1 cellular context compared by ENCODE assay signal in the genomic region with DNA sequence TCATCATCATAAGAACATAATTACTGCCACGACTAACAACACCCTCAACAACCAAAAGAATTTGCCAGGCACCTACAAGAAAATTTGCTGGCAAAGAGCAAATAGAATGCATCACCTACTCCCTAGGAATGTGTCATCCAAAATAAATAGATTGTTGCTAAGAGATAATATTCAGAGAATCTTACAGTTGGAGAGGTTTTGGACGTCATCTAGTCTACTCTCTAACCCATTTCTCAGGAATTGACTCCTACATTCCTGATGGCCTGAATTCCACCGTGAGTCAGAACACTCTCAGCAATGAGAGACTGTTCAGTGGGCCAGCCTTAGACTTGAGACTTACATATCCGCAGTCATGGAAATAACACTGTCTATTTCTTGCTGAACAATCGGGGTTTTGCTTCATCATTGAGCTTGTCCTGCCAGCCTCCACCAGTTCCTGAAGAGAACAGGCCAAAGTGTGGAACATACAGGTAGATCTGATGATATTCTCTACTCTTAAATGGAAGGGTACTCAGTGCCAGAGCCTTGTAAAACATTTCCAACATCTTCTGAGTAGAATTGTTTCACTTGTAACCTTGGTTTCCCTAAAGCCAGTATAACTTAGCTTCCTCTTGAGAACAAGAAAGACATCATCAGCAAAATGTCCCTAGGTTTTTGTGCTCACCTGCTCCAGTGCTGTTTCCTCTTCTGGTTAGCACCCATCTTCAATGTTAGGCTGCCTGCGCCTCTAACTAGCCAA.
TF ChIP-seq lines count a peak whose summit lies in the region.

No MANE protein-coding gene starts in this region.

TF ChIP-seq in H1, 55 proteins besides CTCF, POLR2A, EP300 and RAD21:
- TF ChIP-seq KDM4A (IDR thresholded peaks at IDR 0.05; ENCODE audit: low read depth, low read length, severe bottlenecking) (no peak), RBBP5 (IDR thresholded peaks at IDR 0.05; ENCODE audit: borderline replicate concordance, low read depth, low read length) (no peak), NANOG (IDR thresholded peaks at IDR 0.05; ENCODE audit: insufficient read depth, low read depth, low read length, poor library complexity, severe bottlenecking) (no peak), SP4 (IDR thresholded peaks at IDR 0.05; ENCODE audit: low read length) (no peak), CHD2 (IDR thresholded peaks at IDR 0.05; ENCODE audit: low read length) (no peak), TCF12 (IDR thresholded peaks at IDR 0.05; ENCODE audit: low read depth, low read length) (no peak), FOSL1 (IDR thresholded peaks at IDR 0.05; ENCODE audit: insufficient read depth, low read depth, low read length) (no peak), E2F6 (IDR thresholded peaks at IDR 0.05) (no peak), POU5F1 (IDR thresholded peaks at IDR 0.05; ENCODE audit: low read depth, low read length) (no peak), TAF7 (optimal IDR thresholded peaks at IDR 0.05; ENCODE audit: borderline replicate concordance, low read depth, low read length) (no peak), TEAD4 (IDR thresholded peaks at IDR 0.05; ENCODE audit: low read depth, low read length) (no peak), BRCA1 (IDR thresholded peaks at IDR 0.05; ENCODE audit: low read depth, low read length) (no peak), SRF (IDR thresholded peaks at IDR 0.05; ENCODE audit: low read depth, low read length) (no peak), SP2 (IDR thresholded peaks at IDR 0.05; ENCODE audit: low read length) (no peak), NRF1 (IDR thresholded peaks at IDR 0.05; ENCODE audit: low read depth, low read length) (no peak)
- TF ChIP-seq, protein P1, sequence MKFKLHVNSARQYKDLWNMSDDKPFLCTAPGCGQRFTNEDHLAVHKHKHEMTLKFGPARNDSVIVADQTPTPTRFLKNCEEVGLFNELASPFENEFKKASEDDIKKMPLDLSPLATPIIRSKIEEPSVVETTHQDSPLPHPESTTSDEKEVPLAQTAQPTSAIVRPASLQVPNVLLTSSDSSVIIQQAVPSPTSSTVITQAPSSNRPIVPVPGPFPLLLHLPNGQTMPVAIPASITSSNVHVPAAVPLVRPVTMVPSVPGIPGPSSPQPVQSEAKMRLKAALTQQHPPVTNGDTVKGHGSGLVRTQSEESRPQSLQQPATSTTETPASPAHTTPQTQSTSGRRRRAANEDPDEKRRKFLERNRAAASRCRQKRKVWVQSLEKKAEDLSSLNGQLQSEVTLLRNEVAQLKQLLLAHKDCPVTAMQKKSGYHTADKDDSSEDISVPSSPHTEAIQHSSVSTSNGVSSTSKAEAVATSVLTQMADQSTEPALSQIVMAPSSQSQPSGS (IDR thresholded peaks at IDR 0.05; ENCODE audit: low read length), result no peak
